Comparison of ENCODE assay signal across 15 cellular contexts in genomic region chr5:107529618-107530017, GRCh38.
A peak's percentile ranks its signal among the peaks of the same experiment; 100 is the strongest.
DNase-seq lines count a peak whose midpoint lies in the region; ATAC-seq lines count a peak whose summit lies in the region.
"Had no signal": no experiment of that assay in that cellular context is flagged by ENCODE, and none has a peak within 500 bp of the region (broad histone marks: within the 10 kb centered on the region; RNA-seq: fewer than 3 reads in every experiment).

No MANE protein-coding gene starts in this region.

- H3K27ac ChIP-seq in HUES64 (ENCODE audit: low read depth, low read length) (peak overlapping the region; percentile 54; the same call in 1 of the 2 replicates), iPS-18a (ENCODE audit: low read length) (no peak overlapping the region)
- H3K27ac ChIP-seq: BLaER1 treated with 17β-estradiol and CSF1 and Interleukin-3, amounts not matched to agents 10 nM and 100 nM had no signal

- no peaks in the 10 kb centered on the region for H3K27me3 ChIP-seq in H7 (ENCODE audit: control insufficient read depth, insufficient read depth, low read length)
- no peaks in the 10 kb centered on the region for H3K27me3 ChIP-seq in HUES64 (ENCODE audit: insufficient read depth, low read length)
- H3K27me3 ChIP-seq in iPS-18a (ENCODE audit: control insufficient read depth, insufficient read depth, low read length), result peaks cover 5% of the 10 kb centered on the region
- H3K27me3 ChIP-seq: BLaER1 treated with 17β-estradiol and CSF1 and Interleukin-3, amounts not matched to agents 10 nM and 100 nM had no signal

- H3K4me3 Mint-ChIP-seq in activated T-cell treated with anti-CD3 and anti-CD28 coated beads, Interleukin-2, amount 50 U/mL, for 72 hours, result no peak overlapping the region
- H3K4me3 Mint-ChIP-seq: B cell; CD8-positive, alpha-beta T cell had no signal

- H3K27me3 Mint-ChIP-seq in activated T-cell treated with anti-CD3 and anti-CD28 coated beads, Interleukin-2, amount 50 U/mL, for 72 hours (ENCODE audit: low read depth), result peaks cover 7% of the 10 kb centered on the region
- H3K27me3 Mint-ChIP-seq: B cell had no signal

- H3K9ac ChIP-seq in HUES64 (ENCODE audit: low read depth, low read length), result no peak overlapping the region
- H3K9ac ChIP-seq in iPS-18a (ENCODE audit: low read length), result no peak overlapping the region
- H3K9ac ChIP-seq: BLaER1 treated with 17β-estradiol and CSF1 and Interleukin-3, amounts not matched to agents 10 nM and 100 nM had no signal

- H3K27ac Mint-ChIP-seq in activated T-cell treated with anti-CD3 and anti-CD28 coated beads, Interleukin-2, amount 50 U/mL, for 72 hours, result no peak overlapping the region
- H3K27ac Mint-ChIP-seq: B cell; CD8-positive, alpha-beta T cell had no signal

- H3K4me1 ChIP-seq in HUES64 (ENCODE audit: insufficient read depth, low read length) (peaks cover 49% of the 10 kb centered on the region), iPS-18a (ENCODE audit: control insufficient read depth, low read depth, low read length) (peaks cover 37% of the 10 kb centered on the region)
- H3K4me1 ChIP-seq: BLaER1 treated with 17β-estradiol and CSF1 and Interleukin-3, amounts not matched to agents 10 nM and 100 nM had no signal

- no peaks in the 10 kb centered on the region for H3K9me3 ChIP-seq in HUES64 (ENCODE audit: insufficient read depth, low read depth, low read length)
- H3K9me3 ChIP-seq in iPS-18a (ENCODE audit: control insufficient read depth, low read depth, low read length), result no peaks in the 10 kb centered on the region
- H3K9me3 ChIP-seq: BLaER1 treated with 17β-estradiol and CSF1 and Interleukin-3, amounts not matched to agents 10 nM and 100 nM had no signal

- peaks cover 0 to 1% of the 10 kb centered on the region in 2 donors for H3K9me3 Mint-ChIP-seq in activated T-cell treated with anti-CD3 and anti-CD28 coated beads, Interleukin-2, amount 50 U/mL, for 72 hours
- H3K9me3 Mint-ChIP-seq: CD8-positive, alpha-beta T cell had no signal

- no peaks in the 10 kb centered on the region for H3K36me3 Mint-ChIP-seq in activated T-cell treated with anti-CD3 and anti-CD28 coated beads, Interleukin-2, amount 50 U/mL, for 72 hours (ENCODE audit: insufficient read depth in 2 of 2)
- H3K36me3 Mint-ChIP-seq: CD8-positive, alpha-beta T cell had no signal

- no peaks in the 10 kb centered on the region for H3K4me1 Mint-ChIP-seq in activated T-cell treated with anti-CD3 and anti-CD28 coated beads, Interleukin-2, amount 50 U/mL, for 72 hours (ENCODE audit: low read depth)
- H3K4me1 Mint-ChIP-seq: B cell had no signal

- no peak for ATAC-seq in activated T-cell treated with anti-CD3 and anti-CD28 coated beads, Interleukin-2, amount 50 U/mL, for 72 hours (replicated peaks in 1 of 2)
- ATAC-seq: CD8-positive, alpha-beta T cell; K562 had no signal

- H3K36me3 ChIP-seq in H7 (replicated peaks; ENCODE audit: control insufficient read depth, insufficient read depth, low read length), result no peaks in the 10 kb centered on the region
- no peaks in the 10 kb centered on the region for H3K36me3 ChIP-seq in HUES64 (ENCODE audit: insufficient read depth, low read length)
- no peaks in the 10 kb centered on the region for H3K36me3 ChIP-seq in iPS-18a (ENCODE audit: control insufficient read depth, low read depth, low read length)
- H3K36me3 ChIP-seq: BLaER1 treated with 17β-estradiol and CSF1 and Interleukin-3, amounts not matched to agents 10 nM and 100 nM had no signal

- DNase-seq in H7, result peak; percentile 6
- no peak for DNase-seq in activated T-cell treated with anti-CD3 and anti-CD28 coated beads, Interleukin-2, amount 50 U/mL, for 72 hours
- DNase-seq in NCI-H524 (lab: John Stamatoyannopoulos, UW), result no peak
- no peak for DNase-seq in stimulated activated naive CD4-positive, alpha-beta T cell treated with Interleukin-2 at 50 U/mL for 16 hours (lab: John Stamatoyannopoulos, UW)
- DNase-seq in NCI-H82 (lab: John Stamatoyannopoulos, UW), result no peak
- DNase-seq: Calu3; CD8-positive, alpha-beta T cell; DMS79 treated with DMSO at 0.1 percent for 48 hours; GF-D8; IMR-90 had no signal

- H3K4me3 ChIP-seq in H7 (ENCODE audit: insufficient read depth, low read depth, low read length) (no peak overlapping the region), HUES64 (ENCODE audit: low read length) (peak overlapping the region; percentile 21), iPS-18a (ENCODE audit: low read length) (peak overlapping the region; percentile 12)
- H3K4me3 ChIP-seq: BLaER1 treated with 17β-estradiol and CSF1 and Interleukin-3, amounts not matched to agents 10 nM and 100 nM; K562 had no signal
